ENCODE assay signal across 12 cellular contexts in the genomic region with DNA sequence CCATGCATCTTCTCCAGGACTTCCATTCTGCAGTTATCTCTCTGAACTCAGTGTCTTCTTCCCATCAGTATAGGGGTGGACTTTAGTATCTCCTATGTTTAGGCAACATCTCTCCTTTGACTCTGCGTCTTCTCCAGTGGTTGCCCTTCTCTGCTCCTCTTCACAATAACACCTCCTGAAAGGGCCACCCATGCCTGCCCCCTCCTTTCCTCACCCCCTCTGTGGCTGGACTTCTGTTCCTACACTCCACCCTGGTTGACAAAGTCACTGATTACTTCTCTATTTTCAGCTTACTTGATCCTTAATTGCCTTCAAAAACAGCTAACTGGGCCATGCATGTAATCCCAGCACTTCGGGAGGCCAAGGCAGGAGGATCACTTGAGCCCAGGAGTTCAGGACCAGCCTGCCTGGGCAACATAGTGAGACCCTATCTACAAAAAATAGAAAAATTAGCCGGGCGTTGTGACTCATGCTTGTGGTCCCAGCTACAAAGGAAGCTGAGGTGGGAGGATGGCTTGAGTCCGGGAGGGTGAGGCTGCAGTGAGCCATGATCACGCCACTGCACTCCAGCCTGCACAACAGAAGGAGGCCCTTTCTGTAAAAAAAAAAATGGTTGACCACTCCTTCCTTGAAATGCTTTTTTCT. TPM values are rescaled to one million over a fixed set of nuclear protein-coding genes. Genes with fewer than 3 reads are reported as not detected.
DNase-seq lines count a peak whose midpoint lies in the region; ATAC-seq and TF ChIP-seq lines count a peak whose summit lies in the region.
"Had no signal": no experiment of that assay in that cellular context is flagged by ENCODE, and none has a peak within 500 bp of the region (broad histone marks: within the 10 kb centered on the region; RNA-seq: fewer than 3 reads in every experiment).

No MANE protein-coding gene starts in this region.

- in situ Hi-C loops in ACHN (cut with HindIII; ENCODE audit: low pct_ligation_motif_present, low pct_unique_long_range_greater_than_20kb, low sequenced_read_pairs), result loop anchor here (25.0 kb wide), 1 partner anchor 89 kb away; no protein-coding TSS in a partner anchor

- H3K36me3 ChIP-seq in prostate gland, result no peaks in the 10 kb centered on the region

- TF ChIP-seq CTCF in epithelial cell of esophagus (IDR thresholded peaks at IDR 0.05; ENCODE audit: insufficient read depth, low read depth, low read length, missing control alignments) (no peak), prostate gland (IDR thresholded peaks at IDR 0.05) (no peak)

- TF ChIP-seq POLR2A in prostate gland (IDR thresholded peaks at IDR 0.05), result no peak

- no peak overlapping the region for H3K27ac ChIP-seq in prostate gland
- H3K27ac ChIP-seq: C4-2B had no signal

- no peaks in the 10 kb centered on the region for H3K9me3 ChIP-seq in prostate gland

- intact Hi-C loops in prostate gland (cut with DNase I), result no loop called here

- H3K4me1 Mint-ChIP-seq in T-cell, result peaks cover 33 to 46% (median 33%) of the 10 kb centered on the region in 3 donors
- H3K4me1 Mint-ChIP-seq in stimulated activated naive CD8-positive, alpha-beta T cell treated with anti-CD3 and anti-CD28 coated beads, Interleukin-15, Interleukin-2, amounts not matched to agents 100 ng/mL and 50 ng/mL, for 24 hours (ENCODE audit: low read depth), result peaks cover 41% of the 10 kb centered on the region
- H3K4me1 Mint-ChIP-seq: nephron had no signal

- CTCF ChIA-PET in T-cell (lab: Charles Lee), result interaction anchor here in 1 of 2 donors (0.8 kb wide), 1 partner anchor 11 kb away, joined by 5 read pairs; no protein-coding TSS in a partner anchor

- POLR2A ChIA-PET in T-cell (lab: Charles Lee), result interaction anchor here (0.6 to 0.9 kb wide), 4 partner anchors 22 to 153 kb away, joined by 3 to 12 read pairs (median 4); no protein-coding TSS in a partner anchor

- H3K4me3 ChIP-seq in epithelial cell of esophagus (ENCODE audit: low read length) (no peak overlapping the region), prostate gland (no peak overlapping the region)

- peak; percentile 8 to 80 (median 58) for ATAC-seq in T-cell (replicated peaks in 1 of 4)

- no peaks in the 10 kb centered on the region for H3K27me3 ChIP-seq in prostate gland (replicated peaks; ENCODE audit: insufficient read depth)

- peak; percentile 67 for DNase-seq in activated effector memory CD4-positive, alpha-beta T cell treated with anti-CD3 and anti-CD28 coated beads, Interleukin-2, amount 50 U/mL, for 16 hours
- no peak for DNase-seq in activated effector memory CD4-positive, alpha-beta T cell treated with Interleukin-2 at 50 U/mL for 16 hours
- DNase-seq in T-cell (peak in 5 of 34 experiments; percentile 10 to 30 (median 27)), epithelial cell of esophagus (ENCODE audit: low read depth) (peak; percentile 17), prostate gland (ENCODE audit: low spot score) (no peak), ACHN (no peak), DMS79 (lab: John Stamatoyannopoulos, UW) (no peak)
- DNase-seq: head of caudate nucleus, NCI-H2081 treated with DMSO at 0.1 percent for 48 hours had no signal

- H3K36me3 Mint-ChIP-seq in T-cell, result peaks cover 52% of the 10 kb centered on the region
- H3K36me3 Mint-ChIP-seq in stimulated activated naive CD8-positive, alpha-beta T cell treated with anti-CD3 and anti-CD28 coated beads, Interleukin-15, Interleukin-2, amounts not matched to agents 100 ng/mL and 50 ng/mL, for 24 hours (ENCODE audit: low read depth), result peaks cover 73% of the 10 kb centered on the region

- H3K27ac Mint-ChIP-seq in T-cell, result peak overlapping the region; percentile 76 to 81
- peak overlapping the region; percentile 75 for H3K27ac Mint-ChIP-seq in stimulated activated naive CD8-positive, alpha-beta T cell treated with anti-CD3 and anti-CD28 coated beads, Interleukin-15, Interleukin-2, amounts not matched to agents 100 ng/mL and 50 ng/mL, for 24 hours
- H3K27ac Mint-ChIP-seq: nephron had no signal

- no peaks in the 10 kb centered on the region for H3K9me3 Mint-ChIP-seq in T-cell
- H3K9me3 Mint-ChIP-seq in stimulated activated naive CD8-positive, alpha-beta T cell treated with anti-CD3 and anti-CD28 coated beads, Interleukin-15, Interleukin-2, amounts not matched to agents 100 ng/mL and 50 ng/mL, for 24 hours, result no peaks in the 10 kb centered on the region
- H3K9me3 Mint-ChIP-seq: nephron had no signal

- no peaks in the 10 kb centered on the region for H3K4me1 ChIP-seq in prostate gland (replicated peaks)

- peak overlapping the region in 1 of 3 donors; percentile 43 for H3K4me3 Mint-ChIP-seq in T-cell
- H3K4me3 Mint-ChIP-seq in stimulated activated naive CD8-positive, alpha-beta T cell treated with anti-CD3 and anti-CD28 coated beads, Interleukin-15, Interleukin-2, amounts not matched to agents 100 ng/mL and 50 ng/mL, for 24 hours, result peak overlapping the region; percentile 49
- H3K4me3 Mint-ChIP-seq: nephron had no signal

- 77% methylated on average over 6 of the region's 6 CpGs for WGBS in prostate gland

- H3K27me3 Mint-ChIP-seq in T-cell, result no peaks in the 10 kb centered on the region
- H3K27me3 Mint-ChIP-seq in stimulated activated naive CD8-positive, alpha-beta T cell treated with anti-CD3 and anti-CD28 coated beads, Interleukin-15, Interleukin-2, amounts not matched to agents 100 ng/mL and 50 ng/mL, for 24 hours, result no peaks in the 10 kb centered on the region

RNA-seq across cellular contexts. Expression of gene SRGN, which starts 13.7 kb away (rescaled TPM):
- total RNA-seq in T-cell, result 100 to 1,000 TPM in 4 of 5 donors, 10 to 100 TPM in 1; 91.4 to 271 (median 137) TPM
- total RNA-seq in prostate gland, result 10 to 100 TPM; 29.1 to 44.3 TPM

RNA-seq across cellular contexts. Expression of gene VPS26A, which starts 22.4 kb away (rescaled TPM):
- 10 to 100 TPM; 24.6 to 35.8 (median 28.2) TPM for total RNA-seq in T-cell
- 10 to 100 TPM; 28.5 to 38.0 TPM for total RNA-seq in prostate gland

Comparison
In these comparisons a context has a peak if more than half of its experiments do, and no peak if none do; other contexts are left out.
1. DNase-seq: peak in activated effector memory CD4-positive, alpha-beta T cell treated with anti-CD3 and anti-CD28 coated beads, Interleukin-2, amount 50 U/mL, for 16 hours (single experiment) and epithelial cell of esophagus (single experiment); none in activated effector memory CD4-positive, alpha-beta T cell treated with Interleukin-2 at 50 U/mL for 16 hours (single experiment), prostate gland (single experiment), ACHN (single experiment) and DMS79 (single experiment).